Comparison of ENCODE assay signal across 2 cellular contexts in the genomic region with DNA sequence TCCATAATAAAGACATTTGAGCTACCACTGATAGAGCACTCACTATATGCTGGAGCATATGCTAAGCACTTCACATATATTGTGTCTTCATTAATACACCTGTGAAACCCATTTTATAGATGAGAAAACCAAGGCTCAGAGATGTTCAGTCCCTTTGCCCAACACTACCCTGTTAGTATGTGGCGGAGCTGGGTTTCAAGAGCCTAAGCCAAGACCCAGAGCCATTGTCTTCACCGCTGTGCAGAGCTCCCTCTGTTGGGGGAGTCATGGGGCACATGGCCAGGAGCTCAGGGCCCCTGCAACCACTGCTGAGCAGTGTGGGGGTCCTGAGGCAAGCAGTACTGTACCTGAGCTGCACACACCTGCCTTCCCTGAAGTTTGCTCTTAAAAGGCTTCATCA.
TF ChIP-seq lines count a peak whose summit lies in the region.

No MANE protein-coding gene starts in this region.

TF ChIP-seq in GM23338, 12 proteins besides CTCF, POLR2A, EP300 and RAD21 (continues in another document):
- TF ChIP-seq, protein P1, sequence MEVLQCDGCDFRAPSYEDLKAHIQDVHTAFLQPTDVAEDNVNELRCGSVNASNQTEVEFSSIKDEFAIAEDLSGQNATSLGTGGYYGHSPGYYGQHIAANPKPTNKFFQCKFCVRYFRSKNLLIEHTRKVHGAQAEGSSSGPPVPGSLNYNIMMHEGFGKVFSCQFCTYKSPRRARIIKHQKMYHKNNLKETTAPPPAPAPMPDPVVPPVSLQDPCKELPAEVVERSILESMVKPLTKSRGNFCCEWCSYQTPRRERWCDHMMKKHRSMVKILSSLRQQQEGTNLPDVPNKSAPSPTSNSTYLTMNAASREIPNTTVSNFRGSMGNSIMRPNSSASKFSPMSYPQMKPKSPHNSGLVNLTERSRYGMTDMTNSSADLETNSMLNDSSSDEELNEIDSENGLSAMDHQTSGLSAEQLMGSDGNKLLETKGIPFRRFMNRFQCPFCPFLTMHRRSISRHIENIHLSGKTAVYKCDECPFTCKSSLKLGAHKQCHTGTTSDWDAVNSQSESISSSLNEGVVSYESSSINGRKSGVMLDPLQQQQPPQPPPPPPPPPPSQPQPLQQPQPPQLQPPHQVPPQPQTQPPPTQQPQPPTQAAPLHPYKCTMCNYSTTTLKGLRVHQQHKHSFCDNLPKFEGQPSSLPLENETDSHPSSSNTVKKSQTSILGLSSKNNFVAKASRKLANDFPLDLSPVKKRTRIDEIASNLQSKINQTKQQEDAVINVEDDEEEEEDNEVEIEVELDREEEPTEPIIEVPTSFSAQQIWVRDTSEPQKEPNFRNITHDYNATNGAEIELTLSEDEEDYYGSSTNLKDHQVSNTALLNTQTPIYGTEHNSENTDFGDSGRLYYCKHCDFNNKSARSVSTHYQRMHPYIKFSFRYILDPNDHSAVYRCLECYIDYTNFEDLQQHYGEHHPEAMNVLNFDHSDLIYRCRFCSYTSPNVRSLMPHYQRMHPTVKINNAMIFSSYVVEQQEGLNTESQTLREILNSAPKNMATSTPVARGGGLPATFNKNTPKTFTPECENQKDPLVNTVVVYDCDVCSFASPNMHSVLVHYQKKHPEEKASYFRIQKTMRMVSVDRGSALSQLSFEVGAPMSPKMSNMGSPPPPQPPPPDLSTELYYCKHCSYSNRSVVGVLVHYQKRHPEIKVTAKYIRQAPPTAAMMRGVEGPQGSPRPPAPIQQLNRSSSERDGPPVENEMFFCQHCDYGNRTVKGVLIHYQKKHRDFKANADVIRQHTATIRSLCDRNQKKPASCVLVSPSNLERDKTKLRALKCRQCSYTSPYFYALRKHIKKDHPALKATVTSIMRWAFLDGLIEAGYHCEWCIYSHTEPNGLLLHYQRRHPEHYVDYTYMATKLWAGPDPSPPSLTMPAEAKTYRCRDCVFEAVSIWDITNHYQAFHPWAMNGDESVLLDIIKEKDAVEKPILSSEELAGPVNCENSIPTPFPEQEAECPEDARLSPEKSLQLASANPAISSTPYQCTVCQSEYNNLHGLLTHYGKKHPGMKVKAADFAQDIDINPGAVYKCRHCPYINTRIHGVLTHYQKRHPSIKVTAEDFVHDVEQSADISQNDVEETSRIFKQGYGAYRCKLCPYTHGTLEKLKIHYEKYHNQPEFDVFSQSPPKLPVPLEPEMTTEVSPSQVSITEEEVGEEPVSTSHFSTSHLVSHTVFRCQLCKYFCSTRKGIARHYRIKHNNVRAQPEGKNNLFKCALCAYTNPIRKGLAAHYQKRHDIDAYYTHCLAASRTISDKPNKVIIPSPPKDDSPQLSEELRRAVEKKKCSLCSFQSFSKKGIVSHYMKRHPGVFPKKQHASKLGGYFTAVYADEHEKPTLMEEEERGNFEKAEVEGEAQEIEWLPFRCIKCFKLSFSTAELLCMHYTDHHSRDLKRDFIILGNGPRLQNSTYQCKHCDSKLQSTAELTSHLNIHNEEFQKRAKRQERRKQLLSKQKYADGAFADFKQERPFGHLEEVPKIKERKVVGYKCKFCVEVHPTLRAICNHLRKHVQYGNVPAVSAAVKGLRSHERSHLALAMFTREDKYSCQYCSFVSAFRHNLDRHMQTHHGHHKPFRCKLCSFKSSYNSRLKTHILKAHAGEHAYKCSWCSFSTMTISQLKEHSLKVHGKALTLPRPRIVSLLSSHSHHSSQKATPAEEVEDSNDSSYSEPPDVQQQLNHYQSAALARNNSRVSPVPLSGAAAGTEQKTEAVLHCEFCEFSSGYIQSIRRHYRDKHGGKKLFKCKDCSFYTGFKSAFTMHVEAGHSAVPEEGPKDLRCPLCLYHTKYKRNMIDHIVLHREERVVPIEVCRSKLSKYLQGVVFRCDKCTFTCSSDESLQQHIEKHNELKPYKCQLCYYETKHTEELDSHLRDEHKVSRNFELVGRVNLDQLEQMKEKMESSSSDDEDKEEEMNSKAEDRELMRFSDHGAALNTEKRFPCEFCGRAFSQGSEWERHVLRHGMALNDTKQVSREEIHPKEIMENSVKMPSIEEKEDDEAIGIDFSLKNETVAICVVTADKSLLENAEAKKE (CRISPR knock-in tag; IDR thresholded peaks at IDR 0.05) = no peak
- no peak for TF ChIP-seq POLR2AphosphoS5 (IDR thresholded peaks at IDR 0.05; ENCODE audit: low read depth)
- TF ChIP-seq ZNF114 (CRISPR knock-in tag; IDR thresholded peaks at IDR 0.05) = no peak
- no peak for TF ChIP-seq EZH2 (IDR thresholded peaks at IDR 0.05; ENCODE audit: low read depth, unreplicated experiment)
- TF ChIP-seq EZH2phosphoT487 (IDR thresholded peaks at IDR 0.05; ENCODE audit: unreplicated experiment) = no peak
- TF ChIP-seq, protein P2, sequence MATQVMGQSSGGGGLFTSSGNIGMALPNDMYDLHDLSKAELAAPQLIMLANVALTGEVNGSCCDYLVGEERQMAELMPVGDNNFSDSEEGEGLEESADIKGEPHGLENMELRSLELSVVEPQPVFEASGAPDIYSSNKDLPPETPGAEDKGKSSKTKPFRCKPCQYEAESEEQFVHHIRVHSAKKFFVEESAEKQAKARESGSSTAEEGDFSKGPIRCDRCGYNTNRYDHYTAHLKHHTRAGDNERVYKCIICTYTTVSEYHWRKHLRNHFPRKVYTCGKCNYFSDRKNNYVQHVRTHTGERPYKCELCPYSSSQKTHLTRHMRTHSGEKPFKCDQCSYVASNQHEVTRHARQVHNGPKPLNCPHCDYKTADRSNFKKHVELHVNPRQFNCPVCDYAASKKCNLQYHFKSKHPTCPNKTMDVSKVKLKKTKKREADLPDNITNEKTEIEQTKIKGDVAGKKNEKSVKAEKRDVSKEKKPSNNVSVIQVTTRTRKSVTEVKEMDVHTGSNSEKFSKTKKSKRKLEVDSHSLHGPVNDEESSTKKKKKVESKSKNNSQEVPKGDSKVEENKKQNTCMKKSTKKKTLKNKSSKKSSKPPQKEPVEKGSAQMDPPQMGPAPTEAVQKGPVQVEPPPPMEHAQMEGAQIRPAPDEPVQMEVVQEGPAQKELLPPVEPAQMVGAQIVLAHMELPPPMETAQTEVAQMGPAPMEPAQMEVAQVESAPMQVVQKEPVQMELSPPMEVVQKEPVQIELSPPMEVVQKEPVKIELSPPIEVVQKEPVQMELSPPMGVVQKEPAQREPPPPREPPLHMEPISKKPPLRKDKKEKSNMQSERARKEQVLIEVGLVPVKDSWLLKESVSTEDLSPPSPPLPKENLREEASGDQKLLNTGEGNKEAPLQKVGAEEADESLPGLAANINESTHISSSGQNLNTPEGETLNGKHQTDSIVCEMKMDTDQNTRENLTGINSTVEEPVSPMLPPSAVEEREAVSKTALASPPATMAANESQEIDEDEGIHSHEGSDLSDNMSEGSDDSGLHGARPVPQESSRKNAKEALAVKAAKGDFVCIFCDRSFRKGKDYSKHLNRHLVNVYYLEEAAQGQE (IDR thresholded peaks at IDR 0.05; ENCODE audit: unreplicated experiment) = no peak
- TF ChIP-seq, protein P3, sequence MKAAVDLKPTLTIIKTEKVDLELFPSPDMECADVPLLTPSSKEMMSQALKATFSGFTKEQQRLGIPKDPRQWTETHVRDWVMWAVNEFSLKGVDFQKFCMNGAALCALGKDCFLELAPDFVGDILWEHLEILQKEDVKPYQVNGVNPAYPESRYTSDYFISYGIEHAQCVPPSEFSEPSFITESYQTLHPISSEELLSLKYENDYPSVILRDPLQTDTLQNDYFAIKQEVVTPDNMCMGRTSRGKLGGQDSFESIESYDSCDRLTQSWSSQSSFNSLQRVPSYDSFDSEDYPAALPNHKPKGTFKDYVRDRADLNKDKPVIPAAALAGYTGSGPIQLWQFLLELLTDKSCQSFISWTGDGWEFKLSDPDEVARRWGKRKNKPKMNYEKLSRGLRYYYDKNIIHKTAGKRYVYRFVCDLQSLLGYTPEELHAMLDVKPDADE (IDR thresholded peaks at IDR 0.05) = no peak
- TF ChIP-seq NANOG (IDR thresholded peaks at IDR 0.05; ENCODE audit: borderline replicate concordance) = no peak
- no peak for TF ChIP-seq CREB1 (CRISPR knock-in tag; IDR thresholded peaks at IDR 0.05; ENCODE audit: low read depth)
- TF ChIP-seq STAT1 (IDR thresholded peaks at IDR 0.05; ENCODE audit: unreplicated experiment) = no peak

TF ChIP-seq in GM12878, 131 proteins besides CTCF, POLR2A, EP300 and RAD21:
- TF ChIP-seq, protein P4, sequence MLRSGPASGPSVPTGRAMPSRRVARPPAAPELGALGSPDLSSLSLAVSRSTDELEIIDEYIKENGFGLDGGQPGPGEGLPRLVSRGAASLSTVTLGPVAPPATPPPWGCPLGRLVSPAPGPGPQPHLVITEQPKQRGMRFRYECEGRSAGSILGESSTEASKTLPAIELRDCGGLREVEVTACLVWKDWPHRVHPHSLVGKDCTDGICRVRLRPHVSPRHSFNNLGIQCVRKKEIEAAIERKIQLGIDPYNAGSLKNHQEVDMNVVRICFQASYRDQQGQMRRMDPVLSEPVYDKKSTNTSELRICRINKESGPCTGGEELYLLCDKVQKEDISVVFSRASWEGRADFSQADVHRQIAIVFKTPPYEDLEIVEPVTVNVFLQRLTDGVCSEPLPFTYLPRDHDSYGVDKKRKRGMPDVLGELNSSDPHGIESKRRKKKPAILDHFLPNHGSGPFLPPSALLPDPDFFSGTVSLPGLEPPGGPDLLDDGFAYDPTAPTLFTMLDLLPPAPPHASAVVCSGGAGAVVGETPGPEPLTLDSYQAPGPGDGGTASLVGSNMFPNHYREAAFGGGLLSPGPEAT (IDR thresholded peaks at IDR 0.05; ENCODE audit: low read depth) = no peak
- TF ChIP-seq GABPA (IDR thresholded peaks at IDR 0.05; ENCODE audit: low read depth) = no peak
TF ChIP-seq in GM12878: peak in this region for 0.
